ENCODE assay signal across 21 cellular contexts in the genomic region with DNA sequence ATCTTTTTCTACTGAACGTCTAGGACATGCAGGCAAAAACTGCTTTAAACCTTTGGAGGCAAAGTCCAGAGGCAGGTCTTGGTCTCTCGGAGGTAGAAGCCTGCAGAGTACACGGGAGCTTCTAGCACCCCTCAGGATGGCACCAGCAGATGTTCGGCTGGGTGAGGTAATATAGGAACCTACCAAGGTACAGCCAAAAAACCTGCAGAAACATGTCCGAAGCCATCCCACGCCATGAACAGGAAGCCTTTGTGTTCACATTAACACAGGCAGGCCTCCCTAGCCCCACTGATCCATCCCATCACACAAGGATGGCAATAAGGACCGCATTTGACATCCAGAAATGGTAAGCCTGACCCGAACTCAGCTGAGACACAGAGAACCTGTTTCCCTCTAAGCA.
"Had no signal": no experiment of that assay in that cellular context is flagged by ENCODE, and none has a peak within 500 bp of the region (broad histone marks: within the 10 kb centered on the region; RNA-seq: fewer than 3 reads in every experiment).

No MANE protein-coding gene starts in this region.

- H3K36me3 ChIP-seq: colonic mucosa, gastrocnemius medialis, right lobe of liver, stomach, transverse colon had no signal

- DNase-seq: activated CD4-positive, alpha-beta memory T cell treated with anti-CD3 and anti-CD28 coated beads for 36 hours; activated CD4-positive, alpha-beta T cell treated with anti-CD3 and anti-CD28 coated beads for 48 hours; activated naive CD4-positive, alpha-beta T cell treated with Interleukin-2 at 50 U/mL for 16 hours; activated naive CD8-positive, alpha-beta T cell treated with anti-CD3 and anti-CD28 coated beads for 36 hours; activated T-cell treated with anti-CD3 and anti-CD28 coated beads, Interleukin-2, amount 50 U/mL, for 48 hours; colonic mucosa; gastrocnemius medialis; head of caudate nucleus; left cardiac atrium; mesendoderm; occipital lobe; right lobe of liver; stimulated activated CD4-positive, alpha-beta T cell treated with anti-CD3 and anti-CD28 coated beads, Interleukin-2, amount 100 ng/mL, for 24 hours; stomach; transverse colon had no signal

- H3K4me1 ChIP-seq: colonic mucosa had no signal

- ATAC-seq: gastrocnemius medialis; left cardiac atrium; stimulated activated effector memory CD8-positive, alpha-beta T cell treated with anti-CD3 and anti-CD28 coated beads, Interleukin-12 subunit alpha, Interleukin-12 subunit beta, amount 100 ng/mL, for 72 hours had no signal

- FAIRE-seq: astrocyte, islet of Langerhans, small intestine, urothelium cell line had no signal

- H3K27me3 ChIP-seq: colonic mucosa, gastrocnemius medialis, right lobe of liver, stomach, transverse colon had no signal

- H3K27ac ChIP-seq: colonic mucosa, gastrocnemius medialis, right lobe of liver, stomach, transverse colon had no signal

- H3K4me3 ChIP-seq: colonic mucosa, gastrocnemius medialis, mucosa of descending colon, right lobe of liver, stomach, transverse colon had no signal

- H3K9me3 ChIP-seq: colonic mucosa, gastrocnemius medialis, mucosa of descending colon, right lobe of liver, stomach, transverse colon had no signal
